In the genomic region with DNA sequence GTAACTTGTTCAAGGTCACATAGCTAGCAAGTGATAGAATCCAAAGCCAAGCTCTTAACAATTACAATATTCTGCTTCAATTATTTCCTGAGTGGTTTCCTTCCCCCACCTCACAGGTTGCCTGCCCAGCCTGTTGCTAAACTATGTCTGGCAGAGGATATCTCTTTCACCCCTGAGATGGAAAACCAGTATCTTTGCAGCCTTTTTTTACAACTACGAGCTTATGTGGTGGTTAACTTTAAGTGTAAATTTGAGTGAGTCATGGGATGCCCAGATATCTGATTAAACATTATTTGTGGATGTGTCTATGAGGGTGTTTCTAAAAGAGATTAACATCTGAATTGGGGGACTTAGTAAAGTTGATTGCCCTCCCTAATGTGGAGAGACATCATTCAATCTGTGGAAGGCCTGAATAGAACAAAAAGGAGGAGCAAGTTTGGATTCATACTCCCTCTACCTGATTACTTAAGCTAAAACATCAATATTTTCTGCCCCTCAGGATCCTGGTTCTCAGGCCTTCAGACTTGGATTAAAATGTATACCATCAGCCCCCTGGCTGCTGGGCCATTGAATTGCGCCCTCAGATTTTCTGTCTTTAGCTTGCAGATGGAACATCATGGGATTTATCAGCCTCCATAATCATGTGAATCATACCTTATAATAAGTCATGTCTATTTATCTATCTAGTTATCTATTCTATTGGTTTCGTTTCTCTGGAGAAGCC, we compare ENCODE assay signal across 1 cellular context.
TF ChIP-seq lines count a peak whose summit lies in the region.

No MANE protein-coding gene starts in this region.

TF ChIP-seq in SK-N-SH treated with all-trans-retinoic acid at 6 μM for 48 hours, 23 proteins besides CTCF, POLR2A, EP300 and RAD21 (continued from another document):
- TF ChIP-seq, protein P1, sequence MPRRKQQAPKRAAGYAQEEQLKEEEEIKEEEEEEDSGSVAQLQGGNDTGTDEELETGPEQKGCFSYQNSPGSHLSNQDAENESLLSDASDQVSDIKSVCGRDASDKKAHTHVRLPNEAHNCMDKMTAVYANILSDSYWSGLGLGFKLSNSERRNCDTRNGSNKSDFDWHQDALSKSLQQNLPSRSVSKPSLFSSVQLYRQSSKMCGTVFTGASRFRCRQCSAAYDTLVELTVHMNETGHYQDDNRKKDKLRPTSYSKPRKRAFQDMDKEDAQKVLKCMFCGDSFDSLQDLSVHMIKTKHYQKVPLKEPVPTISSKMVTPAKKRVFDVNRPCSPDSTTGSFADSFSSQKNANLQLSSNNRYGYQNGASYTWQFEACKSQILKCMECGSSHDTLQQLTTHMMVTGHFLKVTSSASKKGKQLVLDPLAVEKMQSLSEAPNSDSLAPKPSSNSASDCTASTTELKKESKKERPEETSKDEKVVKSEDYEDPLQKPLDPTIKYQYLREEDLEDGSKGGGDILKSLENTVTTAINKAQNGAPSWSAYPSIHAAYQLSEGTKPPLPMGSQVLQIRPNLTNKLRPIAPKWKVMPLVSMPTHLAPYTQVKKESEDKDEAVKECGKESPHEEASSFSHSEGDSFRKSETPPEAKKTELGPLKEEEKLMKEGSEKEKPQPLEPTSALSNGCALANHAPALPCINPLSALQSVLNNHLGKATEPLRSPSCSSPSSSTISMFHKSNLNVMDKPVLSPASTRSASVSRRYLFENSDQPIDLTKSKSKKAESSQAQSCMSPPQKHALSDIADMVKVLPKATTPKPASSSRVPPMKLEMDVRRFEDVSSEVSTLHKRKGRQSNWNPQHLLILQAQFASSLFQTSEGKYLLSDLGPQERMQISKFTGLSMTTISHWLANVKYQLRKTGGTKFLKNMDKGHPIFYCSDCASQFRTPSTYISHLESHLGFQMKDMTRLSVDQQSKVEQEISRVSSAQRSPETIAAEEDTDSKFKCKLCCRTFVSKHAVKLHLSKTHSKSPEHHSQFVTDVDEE (CRISPR knock-in tag; IDR thresholded peaks at IDR 0.05): no peak
- no peak for TF ChIP-seq ZFP30 (CRISPR knock-in tag; IDR thresholded peaks at IDR 0.05)
- TF ChIP-seq RARB (CRISPR knock-in tag; IDR thresholded peaks at IDR 0.05): no peak
- TF ChIP-seq, protein P2, sequence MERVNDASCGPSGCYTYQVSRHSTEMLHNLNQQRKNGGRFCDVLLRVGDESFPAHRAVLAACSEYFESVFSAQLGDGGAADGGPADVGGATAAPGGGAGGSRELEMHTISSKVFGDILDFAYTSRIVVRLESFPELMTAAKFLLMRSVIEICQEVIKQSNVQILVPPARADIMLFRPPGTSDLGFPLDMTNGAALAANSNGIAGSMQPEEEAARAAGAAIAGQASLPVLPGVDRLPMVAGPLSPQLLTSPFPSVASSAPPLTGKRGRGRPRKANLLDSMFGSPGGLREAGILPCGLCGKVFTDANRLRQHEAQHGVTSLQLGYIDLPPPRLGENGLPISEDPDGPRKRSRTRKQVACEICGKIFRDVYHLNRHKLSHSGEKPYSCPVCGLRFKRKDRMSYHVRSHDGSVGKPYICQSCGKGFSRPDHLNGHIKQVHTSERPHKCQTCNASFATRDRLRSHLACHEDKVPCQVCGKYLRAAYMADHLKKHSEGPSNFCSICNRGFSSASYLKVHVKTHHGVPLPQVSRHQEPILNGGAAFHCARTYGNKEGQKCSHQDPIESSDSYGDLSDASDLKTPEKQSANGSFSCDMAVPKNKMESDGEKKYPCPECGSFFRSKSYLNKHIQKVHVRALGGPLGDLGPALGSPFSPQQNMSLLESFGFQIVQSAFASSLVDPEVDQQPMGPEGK (CRISPR knock-in tag; IDR thresholded peaks at IDR 0.05; ENCODE audit: borderline replicate concordance): no peak
- TF ChIP-seq PPARA (CRISPR knock-in tag; IDR thresholded peaks at IDR 0.05; ENCODE audit: borderline replicate concordance): no peak
